Comparison of ENCODE assay signal across 17 cellular contexts in genomic region chr9:125971895-125972729, GRCh38.
"Had no signal": no experiment of that assay in that cellular context is flagged by ENCODE, and none has a peak within 500 bp of the region (broad histone marks: within the 10 kb centered on the region; RNA-seq: fewer than 3 reads in every experiment).

No MANE protein-coding gene starts in this region.

- H3K36me3 ChIP-seq: brain microvascular endothelial cell, left ventricle myocardium inferior, thoracic aorta had no signal

- H3K4me3 ChIP-seq: dorsolateral prefrontal cortex, heart right ventricle, left ventricle myocardium inferior, skin epidermis, thoracic aorta had no signal

- H3K27me3 ChIP-seq: brain microvascular endothelial cell, dorsolateral prefrontal cortex, heart right ventricle had no signal

- H3K9me3 ChIP-seq: thoracic aorta had no signal

- DNase-seq: activated CD8-positive, alpha-beta memory T cell treated with anti-CD3 and anti-CD28 coated beads, Interleukin-2, amount 10 ng/mL, durations not matched to agents 7 days and 5 days; activated gamma-delta T cell treated with Interleukin-2 at 50 U/mL for 16 hours; activated naive CD8-positive, alpha-beta T cell treated with anti-CD3 and anti-CD28 coated beads for 36 hours; activated T-cell treated with anti-CD3 and anti-CD28 coated beads, Interleukin-2, amount 50 U/mL, for 48 hours; brain microvascular endothelial cell; dorsolateral prefrontal cortex; heart right ventricle; islet precursor cell; left ventricle myocardium inferior; stimulated activated CD4-positive, alpha-beta T cell treated with anti-CD3 and anti-CD28 coated beads, Interleukin-4, amount 100 ng/mL, for 4 hours; stimulated activated naive CD8-positive, alpha-beta T cell treated with anti-CD3 and anti-CD28 coated beads, Interleukin-15, amount 100 ng/mL, for 72 hours; T-helper 17 cell had no signal

- H3K4me1 ChIP-seq: heart right ventricle, left ventricle myocardium inferior had no signal

- ATAC-seq: activated CD4-positive, CD25-positive, alpha-beta regulatory T cell treated with anti-CD3 and anti-CD28 coated beads, Interleukin-2, amount 50 U/mL, for 24 hours; activated CD8-positive, alpha-beta memory T cell treated with anti-CD3 and anti-CD28 coated beads, Interleukin-2, amount 10 ng/mL, durations not matched to agents 7 days and 5 days; heart right ventricle; stimulated activated naive CD8-positive, alpha-beta T cell treated with anti-CD3 and anti-CD28 coated beads, Interleukin-15, amount 100 ng/mL, for 72 hours; T-helper 17 cell had no signal

- FAIRE-seq: endometrium, frontal cortex had no signal

- H3K27ac ChIP-seq: brain microvascular endothelial cell, dorsolateral prefrontal cortex, heart right ventricle, left ventricle myocardium inferior, skin epidermis, thoracic aorta had no signal
